In the genomic region with DNA sequence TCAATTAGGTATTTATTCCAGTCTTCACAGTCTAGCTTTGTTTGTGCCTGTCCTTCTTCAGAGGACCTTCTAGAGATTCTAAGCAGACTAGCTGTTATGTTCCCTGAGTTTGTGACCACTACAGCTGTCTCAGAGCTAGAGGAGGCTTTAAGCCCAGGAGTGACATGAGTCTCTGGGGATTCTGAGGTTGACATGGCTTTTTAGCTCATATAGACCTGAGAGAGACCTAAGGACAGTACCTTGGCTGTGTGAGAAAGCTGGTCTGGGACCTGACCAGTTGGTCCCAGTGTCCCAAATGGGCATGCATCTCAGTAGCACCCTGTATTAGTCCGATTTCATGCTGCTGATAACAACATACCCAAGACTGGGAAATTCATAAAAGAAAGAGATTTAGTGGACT, we compare ENCODE assay signal across 9 cellular contexts.
"Had no signal": no experiment of that assay in that cellular context is flagged by ENCODE, and none has a peak within 500 bp of the region (broad histone marks: within the 10 kb centered on the region; RNA-seq: fewer than 3 reads in every experiment).

No MANE protein-coding gene starts in this region.

- H3K4me3 Mint-ChIP-seq: HFFc6 had no signal

- H3K36me3 ChIP-seq: HAP-1 had no signal

- DNase-seq: GM23248, GOT3, H7, HFFc6, IMR-90, KG1 had no signal

- H3K27ac ChIP-seq: GM23248 had no signal

- H3K27ac Mint-ChIP-seq: HFFc6 had no signal

- ATAC-seq: HCT116, K562 had no signal

- H3K4me3 ChIP-seq: GM23248, HAP-1, K562 had no signal

- H3K4me1 ChIP-seq: HAP-1 had no signal
